In the genomic region with DNA sequence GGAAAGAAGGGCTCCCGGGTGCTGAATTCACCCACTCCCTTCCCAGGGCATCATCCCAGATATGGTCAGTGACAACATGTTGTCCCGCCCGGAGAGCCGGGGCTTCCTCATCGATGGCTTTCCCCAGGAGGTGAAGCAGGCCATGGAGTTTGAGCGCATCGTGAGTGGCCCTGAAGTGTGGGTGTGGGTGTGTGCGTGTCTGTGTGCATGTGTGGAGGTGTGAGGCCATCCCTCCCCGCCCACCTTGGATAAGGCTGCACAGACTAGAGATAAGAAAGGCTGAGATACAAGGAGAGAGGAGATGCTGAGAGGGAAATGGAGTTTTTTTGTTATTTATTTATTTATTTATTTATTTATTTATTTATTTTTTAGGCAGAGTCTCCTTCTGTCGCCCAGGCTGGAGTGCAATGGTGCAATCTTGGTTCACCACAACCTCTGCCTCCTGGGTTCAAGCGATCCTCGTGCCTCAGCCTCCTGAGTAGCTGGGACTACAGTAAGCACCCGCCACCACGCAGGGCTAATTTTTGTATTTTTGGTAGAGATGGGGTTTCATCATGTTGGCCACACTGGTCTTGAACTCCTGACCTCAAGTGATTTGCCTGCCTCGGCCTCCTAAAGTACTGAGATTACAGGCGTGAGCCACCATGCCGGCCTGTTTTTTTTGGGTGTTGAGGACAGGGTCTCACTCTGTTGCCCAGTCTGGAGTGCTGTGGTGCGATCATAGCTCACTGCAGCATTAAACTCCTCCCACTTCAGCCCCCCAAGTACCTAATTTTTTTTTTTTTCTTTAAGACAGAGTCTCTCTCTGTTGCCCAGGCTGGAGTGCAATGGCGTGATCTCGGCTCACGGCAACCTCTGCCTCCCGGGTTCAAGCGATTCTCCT, we compare ENCODE assay signal across 1 cellular context.
TF ChIP-seq lines count a peak whose summit lies in the region.

No MANE protein-coding gene starts in this region.

TF ChIP-seq in HEK293, 187 proteins besides CTCF, POLR2A, EP300 and RAD21 (continued from another document):
- TF ChIP-seq ZFP37 (tag by site-specific recombination; IDR thresholded peaks at IDR 0.05) (0 out of 2 replicates have a peak, but pooled peaks have one; percentile 35), ZNF121 (tag by site-specific recombination; IDR thresholded peaks at IDR 0.05) (0 out of 2 replicates have a peak, but pooled peaks have one; percentile 35), ZNF394 (tag by site-specific recombination; IDR thresholded peaks at IDR 0.05; ENCODE audit: borderline replicate concordance) (peak; percentile 96), ZNF580 (tag by site-specific recombination; IDR thresholded peaks at IDR 0.05) (peak; percentile 24; the same call in 1 of the 2 replicates), ZNF433 (tag by site-specific recombination; IDR thresholded peaks at IDR 0.05; ENCODE audit: low read depth) (peak; percentile 87), ZNF664 (tag by site-specific recombination; IDR thresholded peaks at IDR 0.05) (peak; percentile 51; the same call in 1 of the 2 replicates), ZNF140 (tag by site-specific recombination; IDR thresholded peaks at IDR 0.05) (peak; percentile 49; the same call in 1 of the 2 replicates), ZNF558 (tag by site-specific recombination; IDR thresholded peaks at IDR 0.05) (0 out of 2 replicates have a peak, but pooled peaks have one; percentile 60), OVOL3 (tag by site-specific recombination; IDR thresholded peaks at IDR 0.05) (peak; percentile 32; the same call in 1 of the 2 replicates), ZNF654 (tag by site-specific recombination; IDR thresholded peaks at IDR 0.05; ENCODE audit: low read depth) (peak; percentile 31; the same call in 1 of the 2 replicates), ZBTB11 (tag by site-specific recombination; conservative IDR thresholded peaks at IDR 0.05; ENCODE audit: low read depth) (peak; percentile 69), ZNF354C (tag by site-specific recombination; IDR thresholded peaks at IDR 0.05; ENCODE audit: borderline replicate concordance, low read depth) (0 out of 2 replicates have a peak, but pooled peaks have one; percentile 36), ZNF555 (tag by site-specific recombination; conservative IDR thresholded peaks at IDR 0.05) (peak; percentile 76)
TF ChIP-seq in HEK293: peak in this region for 28; not testable (repeated sequence) for 159.
